In the genomic region with DNA sequence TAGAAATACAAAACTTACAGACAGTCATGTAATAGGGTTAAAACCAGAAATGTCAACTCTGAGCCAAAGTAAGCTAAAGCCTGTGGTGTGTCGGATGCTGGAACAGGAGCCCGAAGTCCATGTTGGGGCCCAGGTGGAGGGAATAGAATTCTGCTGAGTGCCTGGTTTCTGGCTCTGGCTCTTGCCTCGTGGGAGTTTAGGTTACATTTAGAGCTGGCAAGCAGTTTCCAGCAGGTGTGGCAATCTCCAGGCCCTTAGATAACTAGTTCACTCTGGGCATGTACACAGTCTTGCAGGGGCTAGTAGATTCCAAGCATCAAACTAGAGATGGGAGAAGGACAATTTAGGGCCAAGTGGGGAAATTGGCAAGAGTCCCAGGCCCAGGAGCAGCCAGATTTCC, we compare ENCODE assay signal across 22 cellular contexts. TPM values are rescaled to one million over a fixed set of nuclear protein-coding genes. Genes with fewer than 3 reads are reported as not detected.
"Had no signal": no experiment of that assay in that cellular context is flagged by ENCODE, and none has a peak within 500 bp of the region (broad histone marks: within the 10 kb centered on the region; RNA-seq: fewer than 3 reads in every experiment).

No MANE protein-coding gene starts in this region.

- H3K27ac Mint-ChIP-seq: activated CD4-positive, alpha-beta T cell treated with anti-CD3 and anti-CD28 coated beads for 36 hours; activated naive CD4-positive, alpha-beta T cell treated with anti-CD3 and anti-CD28 coated beads, Interleukin-2, amount 50 U/mL, for 24 hours; naive B cell; stimulated activated effector memory CD8-positive, alpha-beta T cell treated with anti-CD3 and anti-CD28 coated beads, Interleukin-12 subunit alpha, Interleukin-12 subunit beta, amount 100 ng/mL, for 72 hours; T-helper 2 cell treated with Interferon-gamma antibody and Interleukin-4, amounts not matched to agents 5 μg/mL and 100 μg/mL, for 36 hours; WTC11 had no signal

- H3K27ac ChIP-seq: breast epithelium, hepatocyte, psoas muscle, tibial artery, vagina had no signal

- DNase-seq: activated CD4-positive, alpha-beta T cell treated with anti-CD3 and anti-CD28 coated beads for 36 hours; activated CD4-positive, alpha-beta T cell treated with anti-CD3 and anti-CD28 coated beads, Interleukin-2, amount 50 U/mL, for 48 hours; activated gamma-delta T cell; dermis blood vessel endothelial cell; effector memory CD4-positive, alpha-beta T cell; islet precursor cell; mesenchymal stem cell; mucosa of descending colon; naive B cell; psoas muscle; stimulated activated CD4-positive, alpha-beta T cell treated with anti-CD3 and anti-CD28 coated beads, Interleukin-4, amount 100 ng/mL, for 24 hours; tibial artery had no signal

- H3K36me3 ChIP-seq: ascending aorta, breast epithelium, tibial artery, vagina had no signal

- H3K4me3 ChIP-seq: ascending aorta, breast epithelium, hepatocyte, mucosa of descending colon, psoas muscle, smooth muscle cell, tibial artery, vagina had no signal

- H3K9me3 Mint-ChIP-seq: stimulated activated effector memory CD8-positive, alpha-beta T cell treated with anti-CD3 and anti-CD28 coated beads, Interleukin-12 subunit alpha, Interleukin-12 subunit beta, amount 100 ng/mL, for 72 hours had no signal

- H3K27me3 ChIP-seq: ascending aorta, breast epithelium, hepatocyte, vagina had no signal

- H3K4me1 Mint-ChIP-seq: activated CD4-positive, alpha-beta T cell treated with anti-CD3 and anti-CD28 coated beads for 36 hours; activated naive CD4-positive, alpha-beta T cell treated with anti-CD3 and anti-CD28 coated beads, Interleukin-2, amount 50 U/mL, for 24 hours; naive B cell; stimulated activated effector memory CD8-positive, alpha-beta T cell treated with anti-CD3 and anti-CD28 coated beads, Interleukin-12 subunit alpha, Interleukin-12 subunit beta, amount 100 ng/mL, for 72 hours; WTC11 had no signal

- ATAC-seq: activated CD4-positive, alpha-beta T cell treated with anti-CD3 and anti-CD28 coated beads for 36 hours; mucosa of descending colon; psoas muscle; sciatic nerve; stimulated activated effector memory CD8-positive, alpha-beta T cell treated with anti-CD3 and anti-CD28 coated beads, Interleukin-12 subunit alpha, Interleukin-12 subunit beta, amount 100 ng/mL, for 72 hours; WTC11 had no signal

- H3K4me3 Mint-ChIP-seq: activated CD4-positive, alpha-beta T cell treated with anti-CD3 and anti-CD28 coated beads for 36 hours; activated naive CD4-positive, alpha-beta T cell treated with anti-CD3 and anti-CD28 coated beads, Interleukin-2, amount 50 U/mL, for 24 hours; naive B cell; stimulated activated effector memory CD8-positive, alpha-beta T cell treated with anti-CD3 and anti-CD28 coated beads, Interleukin-12 subunit alpha, Interleukin-12 subunit beta, amount 100 ng/mL, for 72 hours; T-helper 2 cell treated with Interferon-gamma antibody and Interleukin-4, amounts not matched to agents 5 μg/mL and 100 μg/mL, for 36 hours; WTC11 had no signal

- H3K9me3 ChIP-seq: ascending aorta, psoas muscle, tibial artery, vagina had no signal

- H3K36me3 Mint-ChIP-seq: stimulated activated effector memory CD8-positive, alpha-beta T cell treated with anti-CD3 and anti-CD28 coated beads, Interleukin-12 subunit alpha, Interleukin-12 subunit beta, amount 100 ng/mL, for 72 hours had no signal

- H3K4me1 ChIP-seq: ascending aorta, breast epithelium, psoas muscle, vagina had no signal

RNA-seq across cellular contexts. Expression of a gene that starts 56.3 kb away (rescaled TPM):
- total RNA-seq: activated CD4-positive, alpha-beta T cell treated with anti-CD3 and anti-CD28 coated beads for 36 hours had no signal
